18 cellular contexts compared by ENCODE assay signal in the genomic region with DNA sequence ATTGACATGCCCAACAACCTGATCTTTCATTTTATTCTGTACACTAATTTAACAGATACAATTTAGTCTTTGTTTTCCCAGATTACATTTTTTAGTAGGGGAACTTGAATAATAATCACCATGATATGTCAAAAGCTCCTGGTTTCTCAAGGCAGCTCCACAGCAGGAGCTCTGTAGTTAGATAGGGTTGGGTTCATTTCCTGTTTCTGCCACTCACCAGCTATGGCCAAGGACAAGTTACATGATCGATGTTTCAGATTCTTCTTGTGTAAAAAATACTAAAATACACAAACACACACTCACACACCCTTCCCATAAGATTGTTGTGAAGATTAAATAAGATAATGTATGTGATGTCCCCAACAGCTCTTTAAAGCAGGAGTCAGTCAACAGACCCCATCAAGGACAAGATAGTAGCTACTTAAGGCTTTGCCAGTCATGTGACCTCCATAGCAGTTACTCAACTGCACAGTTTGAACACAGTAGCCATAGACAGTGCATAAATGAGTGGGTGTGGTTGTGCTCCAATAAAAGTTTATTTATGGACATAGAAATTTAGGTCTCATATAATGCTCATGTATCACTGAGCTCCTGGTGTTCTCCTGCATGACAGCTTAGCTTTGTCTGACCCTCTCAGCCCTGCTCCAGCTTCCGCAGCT.
"Had no signal": no experiment of that assay in that cellular context is flagged by ENCODE, and none has a peak within 500 bp of the region (broad histone marks: within the 10 kb centered on the region; RNA-seq: fewer than 3 reads in every experiment).

No MANE protein-coding gene starts in this region.

- DNase-seq: activated B cell treated with CpG ODN at 0.5 μM for 24 hours; activated CD4-positive, alpha-beta T cell treated with anti-CD3 and anti-CD28 coated beads for 48 hours; activated CD8-positive, alpha-beta T cell treated with anti-CD3 and anti-CD28 coated beads for 36 hours; activated effector memory CD4-positive, alpha-beta T cell treated with Interleukin-2 at 50 U/mL for 16 hours; activated T-cell treated with anti-CD3 and anti-CD28 coated beads, Interleukin-2, amount 50 U/mL, for 4 hours; adrenal gland; dorsolateral prefrontal cortex; endodermal cell; gastrocnemius medialis; islet precursor cell; mammary epithelial cell; naive B cell; pancreas; stimulated activated CD4-positive, alpha-beta T cell treated with anti-CD3 and anti-CD28 coated beads, Interleukin-12 subunit alpha, Interleukin-12 subunit beta, amount 100 ng/mL, for 4 hours had no signal

- H3K27me3 ChIP-seq: adrenal gland, cardiac muscle cell, dorsolateral prefrontal cortex, gastrocnemius medialis, neural progenitor cell, pancreas, vagina had no signal

- H3K9ac ChIP-seq: neural progenitor cell had no signal

- H3K36me3 ChIP-seq: adrenal gland, cardiac muscle cell, gastrocnemius medialis, neural progenitor cell, pancreas, vagina had no signal

- ATAC-seq: activated CD8-positive, alpha-beta T cell treated with anti-CD3 and anti-CD28 coated beads for 36 hours; activated T-cell treated with anti-CD3 and anti-CD28 coated beads, Interleukin-2, amount 50 U/mL, for 4 hours; gastrocnemius medialis; pancreas; stimulated activated effector memory CD8-positive, alpha-beta T cell treated with anti-CD3 and anti-CD28 coated beads, Interleukin-12 subunit alpha, Interleukin-12 subunit beta, amount 100 ng/mL, for 72 hours had no signal

- H3K9me3 ChIP-seq: adrenal gland, gastrocnemius medialis, pancreas, vagina had no signal

- H3K4me1 ChIP-seq: adrenal gland, gastrocnemius medialis, neural progenitor cell had no signal

- H3K4me2 ChIP-seq: neural progenitor cell had no signal

- H2AFZ ChIP-seq: neural progenitor cell had no signal

- H3K4me3 ChIP-seq: adrenal gland, cardiac muscle cell, dorsolateral prefrontal cortex, gastrocnemius medialis, neural progenitor cell, pancreas, vagina had no signal

- FAIRE-seq: pancreas had no signal

- H3K27ac ChIP-seq: adrenal gland, dorsolateral prefrontal cortex, neural progenitor cell, pancreas, vagina had no signal
